Comparison of ENCODE assay signal across 15 cellular contexts in the genomic region with DNA sequence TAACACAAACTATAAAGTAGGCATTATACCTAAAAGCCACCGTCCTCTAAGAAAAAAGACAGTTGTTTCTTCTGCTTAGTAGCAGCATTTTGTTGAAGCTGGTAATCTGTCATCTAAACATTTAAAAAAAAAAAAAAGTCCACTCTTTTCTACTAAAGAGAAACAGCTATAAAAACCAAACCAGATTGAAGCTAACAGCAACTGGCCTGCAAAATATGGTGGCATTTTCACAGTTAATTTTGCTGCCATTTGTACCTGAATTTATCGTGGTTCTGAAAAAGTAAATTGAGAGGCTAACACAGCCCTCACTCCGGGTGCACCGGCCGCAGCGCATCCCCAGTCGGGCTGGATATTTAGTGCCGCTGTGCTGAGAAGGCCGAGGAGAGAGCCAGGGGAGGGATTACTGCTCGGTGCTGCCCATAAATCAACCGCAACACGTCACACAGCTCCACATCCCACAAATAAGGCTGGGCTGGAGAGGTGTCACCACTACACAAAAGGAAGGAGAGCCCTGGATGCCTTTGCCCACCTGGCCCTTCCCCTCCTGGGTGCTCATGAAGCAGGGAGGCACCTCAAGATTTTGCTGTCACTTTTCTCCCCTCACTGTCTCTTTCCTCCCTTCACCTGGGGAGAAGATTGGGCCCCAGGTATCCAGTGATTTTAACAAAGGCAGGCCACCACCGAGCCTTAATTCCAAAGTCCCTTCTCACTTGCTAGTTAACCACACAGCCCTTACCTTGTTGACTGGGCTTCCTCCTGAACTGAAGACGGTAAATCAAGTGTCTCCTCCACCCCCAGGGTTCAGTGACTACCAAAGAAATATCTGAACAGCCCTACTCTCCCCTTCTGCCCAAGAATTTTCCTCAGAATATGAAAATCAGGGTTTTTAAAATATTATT. TPM values are rescaled to one million over a fixed set of nuclear protein-coding genes. Genes with fewer than 3 reads are reported as not detected.
DNase-seq lines count a peak whose midpoint lies in the region; TF ChIP-seq lines count a peak whose summit lies in the region.
"Had no signal": no experiment of that assay in that cellular context is flagged by ENCODE, and none has a peak within 500 bp of the region (broad histone marks: within the 10 kb centered on the region; RNA-seq: fewer than 3 reads in every experiment).

No MANE protein-coding gene starts in this region.

- H3K4me3 ChIP-seq in subcutaneous abdominal adipose tissue (ENCODE audit: low read depth in 1 of 5, low read length in 5 of 5) (peak overlapping the region in 1 of 5 donors; percentile 28), sigmoid colon (no peak overlapping the region)
- H3K4me3 ChIP-seq: SJSA1 had no signal

- H3K9me3 ChIP-seq in subcutaneous abdominal adipose tissue (ENCODE audit: control insufficient read depth in 5 of 5, low read length in 5 of 5) (no peaks in the 10 kb centered on the region), sigmoid colon (no peaks in the 10 kb centered on the region)
- H3K9me3 ChIP-seq: SJSA1 had no signal

- CTCF ChIA-PET in activated CD4-positive, alpha-beta T cell treated with anti-CD3 and anti-CD28 coated beads, Interleukin-2, amount 10 ng/mL, durations not matched to agents 7 days and 5 days (lab: Charles Lee) = interaction anchor here (0.7 kb wide), 1 partner anchor 23 kb away, joined by 6 read pairs; no protein-coding TSS in a partner anchor

- no peak for TF ChIP-seq POLR2A in sigmoid colon (IDR thresholded peaks at IDR 0.05)

- peak overlapping the region; percentile 44 for H3K27ac ChIP-seq in subcutaneous abdominal adipose tissue (ENCODE audit: low read depth, low read length)
- peak overlapping the region in 1 of 4 donors; percentile 20 for H3K27ac ChIP-seq in sigmoid colon
- H3K27ac ChIP-seq: SJSA1 had no signal

- DNase-seq in NCI-H1436 (lab: John Stamatoyannopoulos, UW) = peak; percentile 85
- DNase-seq in RPMI7951 (ENCODE audit: low read depth) = peak; percentile 5
- DNase-seq in kidney glomerular epithelial cell (lab: John Stamatoyannopoulos, UW) = peak; percentile 6
- no peak for DNase-seq in activated CD4-positive, alpha-beta T cell treated with anti-CD3 and anti-CD28 coated beads, Interleukin-2, amount 10 ng/mL, durations not matched to agents 7 days and 5 days
- DNase-seq in sigmoid colon = no peak
- DNase-seq in activated CD8-positive, alpha-beta memory T cell treated with anti-CD3 and anti-CD28 coated beads for 24 hours = no peak
- DNase-seq in chondrocyte (ENCODE audit: low spot score) = no peak
- DNase-seq: activated gamma-delta T cell treated with Interleukin-2 at 50 U/mL for 16 hours; effector memory CD8-positive, alpha-beta T cell; right cardiac atrium; stimulated activated naive CD8-positive, alpha-beta T cell treated with anti-CD3 and anti-CD28 coated beads, Interleukin-15, Interleukin-2, amounts not matched to agents 100 U/mL and 50 U/mL, for 24 hours had no signal

- intact Hi-C loops in sigmoid colon (cut with DNase I) = no loop called here

- H3K27me3 Mint-ChIP-seq in activated CD4-positive, alpha-beta T cell treated with anti-CD3 and anti-CD28 coated beads, Interleukin-2, amount 10 ng/mL, durations not matched to agents 7 days and 5 days = peaks cover 1% of the 10 kb centered on the region
- no peaks in the 10 kb centered on the region for H3K27me3 Mint-ChIP-seq in chondrocyte (ENCODE audit: low read depth)

- H3K9me3 Mint-ChIP-seq in activated CD4-positive, alpha-beta T cell treated with anti-CD3 and anti-CD28 coated beads, Interleukin-2, amount 10 ng/mL, durations not matched to agents 7 days and 5 days = no peaks in the 10 kb centered on the region
- no peaks in the 10 kb centered on the region for H3K9me3 Mint-ChIP-seq in chondrocyte (ENCODE audit: low read depth)
- H3K9me3 Mint-ChIP-seq: effector memory CD8-positive, alpha-beta T cell had no signal

- H3K4me1 Mint-ChIP-seq in activated CD4-positive, alpha-beta T cell treated with anti-CD3 and anti-CD28 coated beads, Interleukin-2, amount 10 ng/mL, durations not matched to agents 7 days and 5 days = no peaks in the 10 kb centered on the region
- peaks cover 2% of the 10 kb centered on the region for H3K4me1 Mint-ChIP-seq in chondrocyte (ENCODE audit: low read depth)
- H3K4me1 Mint-ChIP-seq: CD14-positive monocyte had no signal

- H3K9ac ChIP-seq in subcutaneous abdominal adipose tissue (ENCODE audit: low read length in 5 of 5) = peak overlapping the region in 1 of 5 donors; percentile 57

- TF ChIP-seq EP300 in sigmoid colon (IDR thresholded peaks at IDR 0.05) = no peak

- H3K36me3 Mint-ChIP-seq in activated CD4-positive, alpha-beta T cell treated with anti-CD3 and anti-CD28 coated beads, Interleukin-2, amount 10 ng/mL, durations not matched to agents 7 days and 5 days (ENCODE audit: low read depth) = no peaks in the 10 kb centered on the region
- no peaks in the 10 kb centered on the region for H3K36me3 Mint-ChIP-seq in chondrocyte (ENCODE audit: low read depth)
- H3K36me3 Mint-ChIP-seq: CD14-positive monocyte had no signal

- POLR2A ChIA-PET in activated CD4-positive, alpha-beta T cell treated with anti-CD3 and anti-CD28 coated beads, Interleukin-2, amount 10 ng/mL, durations not matched to agents 7 days and 5 days (lab: Charles Lee) = no interaction called here

- 30 to 64% methylated on average over 14 of the region's 14 CpGs for WGBS in sigmoid colon, 2 donors

- H3K36me3 ChIP-seq in subcutaneous abdominal adipose tissue (ENCODE audit: control insufficient read depth in 5 of 5, insufficient read depth in 5 of 5, low read length in 5 of 5) = no peaks in the 10 kb centered on the region
- H3K36me3 ChIP-seq in sigmoid colon = no peaks in the 10 kb centered on the region
- H3K36me3 ChIP-seq: SJSA1 had no signal

- H3K4me1 ChIP-seq in subcutaneous abdominal adipose tissue (ENCODE audit: control insufficient read depth in 5 of 5, insufficient read depth in 5 of 5, low read length in 5 of 5) = peaks cover 0 to 10% (median 0%) of the 10 kb centered on the region in 5 donors
- no peaks in the 10 kb centered on the region for H3K4me1 ChIP-seq in sigmoid colon
- H3K4me1 ChIP-seq: SJSA1 had no signal

- no peak overlapping the region for H3K4me3 Mint-ChIP-seq in activated CD4-positive, alpha-beta T cell treated with anti-CD3 and anti-CD28 coated beads, Interleukin-2, amount 10 ng/mL, durations not matched to agents 7 days and 5 days
- no peak overlapping the region for H3K4me3 Mint-ChIP-seq in chondrocyte (ENCODE audit: unreplicated experiment)
- H3K4me3 Mint-ChIP-seq: CD14-positive monocyte; effector memory CD8-positive, alpha-beta T cell had no signal

- H3K27ac Mint-ChIP-seq in activated CD4-positive, alpha-beta T cell treated with anti-CD3 and anti-CD28 coated beads, Interleukin-2, amount 10 ng/mL, durations not matched to agents 7 days and 5 days = no peak overlapping the region
- H3K27ac Mint-ChIP-seq in chondrocyte (ENCODE audit: unreplicated experiment) = no peak overlapping the region
- H3K27ac Mint-ChIP-seq: CD14-positive monocyte; effector memory CD8-positive, alpha-beta T cell had no signal

- H3K27me3 ChIP-seq in subcutaneous abdominal adipose tissue (ENCODE audit: control insufficient read depth in 5 of 5, insufficient read depth in 4 of 5, low read length in 5 of 5) (peaks cover 3 to 11% (median 4%) of the 10 kb centered on the region in 5 donors), sigmoid colon (no peaks in the 10 kb centered on the region)
- H3K27me3 ChIP-seq: SJSA1 had no signal

- TF ChIP-seq CTCF in sigmoid colon (IDR thresholded peaks at IDR 0.05) (no peak), chondrocyte (IDR thresholded peaks at IDR 0.05) (no peak)

RNA-seq across cellular contexts. Expression of a gene that starts 44.4 kb away (rescaled TPM):
- total RNA-seq in RPMI7951 (2014; rRNA removed; shearing (Covaris generic)) = 12.3 and 13.3 TPM in 2 replicates
- total RNA-seq in activated CD4-positive, alpha-beta T cell treated with anti-CD3 and anti-CD28 coated beads, Interleukin-2, amount 10 ng/mL, durations not matched to agents 7 days and 5 days = not detected
- total RNA-seq in sigmoid colon = 10 to 100 TPM in 1 of 4 donors, 1 to 10 TPM in 3; 3.0 to 17.7 (median 4.6) TPM
- polyA plus RNA-seq in sigmoid colon = 10 to 100 TPM; 12.0 to 23.2 (median 15.3) TPM
- 4.6 to 11.4 TPM (median 5.2 TPM) in 3 replicates for total RNA-seq in chondrocyte
- total RNA-seq: activated CD8-positive, alpha-beta memory T cell treated with anti-CD3 and anti-CD28 coated beads for 36 hours had no signal
- polyA plus RNA-seq: CD14-positive monocyte had no signal

Comparison
In these comparisons a context has a peak if more than half of its experiments do, and no peak if none do; other contexts are left out.
1. DNase-seq: peak in NCI-H1436 (single experiment), RPMI7951 (single experiment) and kidney glomerular epithelial cell (single experiment); none in activated CD4-positive, alpha-beta T cell treated with anti-CD3 and anti-CD28 coated beads, Interleukin-2, amount 10 ng/mL, durations not matched to agents 7 days and 5 days (single experiment), sigmoid colon (single experiment), activated CD8-positive, alpha-beta memory T cell treated with anti-CD3 and anti-CD28 coated beads for 24 hours (single experiment) and chondrocyte (single experiment).